Comparison of ENCODE assay signal across 20 cellular contexts in the genomic region with DNA sequence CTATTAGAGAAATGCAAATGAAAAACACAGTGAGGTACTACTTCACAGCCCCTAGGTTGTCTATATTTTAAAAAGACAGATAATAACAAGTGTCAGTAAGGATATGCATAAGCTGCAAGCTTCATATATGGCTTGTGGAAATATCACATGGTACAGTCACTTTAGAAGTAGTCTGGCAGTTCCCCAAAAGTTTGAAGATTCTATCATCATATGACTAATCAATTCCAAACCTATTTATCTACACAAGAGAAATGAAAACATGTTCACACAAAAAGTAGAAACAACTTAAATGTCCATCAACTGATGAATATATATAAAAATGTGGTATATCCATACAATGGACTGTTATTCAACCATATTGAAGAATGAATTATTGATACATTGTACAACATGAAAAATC.
"Had no signal": no experiment of that assay in that cellular context is flagged by ENCODE, and none has a peak within 500 bp of the region (broad histone marks: within the 10 kb centered on the region; RNA-seq: fewer than 3 reads in every experiment).

No MANE protein-coding gene starts in this region.

- H3K27ac Mint-ChIP-seq: activated CD4-positive, alpha-beta T cell treated with anti-CD3 and anti-CD28 coated beads, Interleukin-2, amount 10 ng/mL, durations not matched to agents 24 days and 14 days; activated naive CD4-positive, alpha-beta T cell treated with anti-CD3 and anti-CD28 coated beads, Interleukin-2, amount 50 U/mL, for 24 hours; nephron progenitor cell; stimulated activated naive B cell treated with anti-CD40 and anti-IgM and Interleukin-4, amounts not matched to agents 10 μg/mL and 1 μg/mL and 100 μg/mL, for 72 hours had no signal

- H3K4me3 Mint-ChIP-seq: activated CD4-positive, alpha-beta T cell treated with anti-CD3 and anti-CD28 coated beads, Interleukin-2, amount 10 ng/mL, durations not matched to agents 24 days and 14 days; activated naive CD4-positive, alpha-beta T cell treated with anti-CD3 and anti-CD28 coated beads, Interleukin-2, amount 50 U/mL, for 24 hours; endodermal cell; nephron progenitor cell; stimulated activated naive B cell treated with anti-CD40 and anti-IgM and Interleukin-4, amounts not matched to agents 10 μg/mL and 1 μg/mL and 100 μg/mL, for 72 hours had no signal

- ATAC-seq: gastrocnemius medialis; heart left ventricle; left lung; stimulated activated naive B cell treated with anti-CD40 and anti-IgM and Interleukin-4, amounts not matched to agents 10 μg/mL and 1 μg/mL and 100 μg/mL, for 72 hours had no signal

- H3K4me3 ChIP-seq: colonic mucosa, gastrocnemius medialis, heart left ventricle, left lung, sigmoid colon, spleen, thyroid gland had no signal

- H3K4me1 Mint-ChIP-seq: activated naive CD4-positive, alpha-beta T cell treated with anti-CD3 and anti-CD28 coated beads, Interleukin-2, amount 50 U/mL, for 24 hours; nephron progenitor cell had no signal

- H3K9me3 Mint-ChIP-seq: activated CD4-positive, alpha-beta T cell treated with anti-CD3 and anti-CD28 coated beads, Interleukin-2, amount 10 ng/mL, durations not matched to agents 24 days and 14 days; activated naive CD4-positive, alpha-beta T cell treated with anti-CD3 and anti-CD28 coated beads, Interleukin-2, amount 50 U/mL, for 24 hours; endodermal cell; nephron progenitor cell; stimulated activated naive B cell treated with anti-CD40 and anti-IgM and Interleukin-4, amounts not matched to agents 10 μg/mL and 1 μg/mL and 100 μg/mL, for 72 hours had no signal

- H3K27me3 Mint-ChIP-seq: activated CD4-positive, alpha-beta T cell treated with anti-CD3 and anti-CD28 coated beads, Interleukin-2, amount 10 ng/mL, durations not matched to agents 24 days and 14 days; activated naive CD4-positive, alpha-beta T cell treated with anti-CD3 and anti-CD28 coated beads, Interleukin-2, amount 50 U/mL, for 24 hours had no signal

- H3K36me3 Mint-ChIP-seq: activated naive CD4-positive, alpha-beta T cell treated with anti-CD3 and anti-CD28 coated beads, Interleukin-2, amount 50 U/mL, for 24 hours; stimulated activated naive B cell treated with anti-CD40 and anti-IgM and Interleukin-4, amounts not matched to agents 10 μg/mL and 1 μg/mL and 100 μg/mL, for 72 hours had no signal

- FAIRE-seq: TTC549 had no signal

- DNase-seq: activated CD4-positive, alpha-beta T cell treated with anti-CD3 and anti-CD28 coated beads, Interleukin-2, amount 10 ng/mL, durations not matched to agents 24 days and 14 days; activated CD4-positive, CD25-positive, alpha-beta regulatory T cell; activated CD8-positive, alpha-beta memory T cell treated with anti-CD3 and anti-CD28 coated beads, Interleukin-2, amount 50 U/mL, for 4 hours; activated gamma-delta T cell; colonic mucosa; endodermal cell; gastrocnemius medialis; heart left ventricle; left lung; midbrain; nephron progenitor cell; nucleus accumbens; posterior cingulate gyrus; sigmoid colon; spleen; stimulated activated CD4-positive, alpha-beta T cell treated with anti-CD3 and anti-CD28 coated beads, Interleukin-4, amount 100 ng/mL, for 4 hours; stimulated activated naive B cell treated with anti-CD40 and anti-IgM and Interleukin-4, amounts not matched to agents 10 μg/mL and 1 μg/mL and 100 μg/mL, for 72 hours; thyroid gland had no signal
